ENCODE assay signal across 8 cellular contexts in the genomic region with DNA sequence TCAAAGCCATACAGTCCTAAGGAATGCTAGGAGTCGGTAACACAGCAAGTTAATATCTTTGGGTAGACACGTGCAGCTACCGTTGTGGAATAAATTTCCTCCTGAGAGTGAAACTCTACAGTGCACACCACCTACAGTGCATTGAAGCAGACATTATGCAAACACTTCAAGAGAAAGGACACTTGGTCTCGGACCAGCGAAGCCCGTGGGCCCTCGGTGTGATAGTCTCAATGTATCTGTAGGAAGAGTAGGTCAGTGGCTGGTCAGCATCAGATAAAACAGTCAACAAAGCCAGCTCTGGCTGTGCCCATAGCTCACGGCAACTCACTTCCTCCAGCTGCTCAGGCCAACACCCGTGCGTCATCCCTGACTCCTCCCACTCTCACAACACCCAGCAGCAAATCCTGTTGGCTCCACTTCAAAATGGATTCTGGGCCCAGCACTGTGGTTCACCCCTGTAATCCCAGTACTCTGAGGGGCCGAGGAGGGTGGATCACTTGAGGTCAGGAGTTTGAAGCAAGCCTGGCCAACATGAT. TPM values are rescaled to one million over a fixed set of nuclear protein-coding genes. Genes with fewer than 3 reads are reported as not detected.
DNase-seq lines count a peak whose midpoint lies in the region; ATAC-seq and TF ChIP-seq lines count a peak whose summit lies in the region.
"Not testable (repeated sequence)": the region's sequence is repeated elsewhere in the genome, so short reads cannot be mapped to it uniquely, and the experiment has no call there.

No MANE protein-coding gene starts in this region.

- DNase-seq in CD8-positive, alpha-beta T cell; mucosa of descending colon: not testable (repeated sequence)
- peak; percentile 31 for DNase-seq in brain microvascular endothelial cell
- DNase-seq in testis: peak; percentile 56

- H3K27me3 Mint-ChIP-seq in CD8-positive, alpha-beta T cell (ENCODE audit: low read depth): not testable (repeated sequence)

- not testable (repeated sequence) for H3K9ac ChIP-seq in KMS-11

- intact Hi-C loops in CD8-positive, alpha-beta T cell (cut with DNase I, micrococcal nuclease); mucosa of descending colon (cut with DNase I, micrococcal nuclease); testis (cut with DNase I; ENCODE audit: low total_unique reads): not testable (repeated sequence)

- H3K27ac Mint-ChIP-seq in CD8-positive, alpha-beta T cell: not testable (repeated sequence)

- not testable (repeated sequence) for H3K27ac ChIP-seq in CD8-positive, alpha-beta T cell (ENCODE audit: low read depth, low read length); KMS-11
- peak overlapping the region; percentile 55 for H3K27ac ChIP-seq in VCaP
- H3K27ac ChIP-seq in brain microvascular endothelial cell: peak overlapping the region; percentile 51
- peak overlapping the region in 3 of 4 donors; percentile 3 to 55 (median 27) for H3K27ac ChIP-seq in gastroesophageal sphincter
- peak overlapping the region; percentile 19 to 37 for H3K27ac ChIP-seq in testis

- not testable (repeated sequence) for TF ChIP-seq EP300 in gastroesophageal sphincter (IDR thresholded peaks at IDR 0.05)

- POLR2A ChIA-PET in CD8-positive, alpha-beta T cell (lab: Charles Lee): not testable (repeated sequence)

- not testable (repeated sequence) for TF ChIP-seq POLR2A in gastroesophageal sphincter (IDR thresholded peaks at IDR 0.05); testis (IDR thresholded peaks at IDR 0.05)

- not testable (repeated sequence) for H3K79me2 ChIP-seq in KMS-11 (ENCODE audit: insufficient read depth, low read depth)

- ATAC-seq in CD8-positive, alpha-beta T cell: peak; percentile 51
- ATAC-seq in GM21423 (IDR thresholded peaks at IDR 0.05; ENCODE audit: unreplicated experiment): peak; percentile 49
- ATAC-seq in gastroesophageal sphincter: peak; percentile 83
- peak; percentile 92 for ATAC-seq in mucosa of descending colon

- not testable (repeated sequence) for H3K4me3 Mint-ChIP-seq in CD8-positive, alpha-beta T cell

- not testable (repeated sequence) for H4K20me1 ChIP-seq in KMS-11 (ENCODE audit: insufficient read depth)

- H3K4me2 ChIP-seq in KMS-11: peak overlapping the region; percentile 33

- WGBS in gastroesophageal sphincter (ENCODE audit: low coverage in 1 of 2), 2 donors: 43% methylated on average over 3 of the region's 11 CpGs; no CpG with 5 or more reads in 1 of the 2 donors
- WGBS in testis, 2 donors: 48 to 61% methylated on average over 6 to 11 of the region's 11 CpGs

- H3K27me3 ChIP-seq in CD8-positive, alpha-beta T cell (ENCODE audit: insufficient read depth, low read length); brain microvascular endothelial cell (replicated peaks); gastroesophageal sphincter; testis: not testable (repeated sequence)
- peaks cover 68% of the 10 kb centered on the region for H3K27me3 ChIP-seq in KMS-11 (ENCODE audit: insufficient read depth, low read depth)

- not testable (repeated sequence) for H3K9me3 Mint-ChIP-seq in CD8-positive, alpha-beta T cell

- CTCF ChIA-PET in CD8-positive, alpha-beta T cell (lab: Charles Lee): not testable (repeated sequence)

- not testable (repeated sequence) for H3K4me1 Mint-ChIP-seq in CD8-positive, alpha-beta T cell (ENCODE audit: low read depth)

- H3K36me3 ChIP-seq in CD8-positive, alpha-beta T cell (ENCODE audit: insufficient read depth, low read length); KMS-11 (ENCODE audit: insufficient read depth); brain microvascular endothelial cell (replicated peaks); gastroesophageal sphincter; mucosa of descending colon (ENCODE audit: low read depth); testis (ENCODE audit: low read depth, missing control alignments): not testable (repeated sequence)

- in situ Hi-C loops in brain microvascular endothelial cell (cut with HindIII; ENCODE audit: low pct_ligation_motif_present, low sequenced_read_pairs): not testable (repeated sequence)

- not testable (repeated sequence) for TF ChIP-seq CTCF in CD8-positive, alpha-beta T cell (IDR thresholded peaks at IDR 0.05); KMS-11 (conservative IDR thresholded peaks at IDR 0.05; ENCODE audit: low read depth, low read length); VCaP (conservative IDR thresholded peaks at IDR 0.05); brain microvascular endothelial cell (IDR thresholded peaks at IDR 0.05; ENCODE audit: low read depth, low read length, missing control alignments); gastroesophageal sphincter (IDR thresholded peaks at IDR 0.05); mucosa of descending colon (IDR thresholded peaks at IDR 0.05); testis (IDR thresholded peaks at IDR 0.05)

- not testable (repeated sequence) for H2AFZ ChIP-seq in KMS-11 (ENCODE audit: low read depth)

- H3K9me3 ChIP-seq in CD8-positive, alpha-beta T cell (ENCODE audit: low read length); gastroesophageal sphincter; mucosa of descending colon; testis: not testable (repeated sequence)

- not testable (repeated sequence) for H3K4me3 ChIP-seq in CD8-positive, alpha-beta T cell (ENCODE audit: low read depth, low read length); KMS-11 (IDR thresholded peaks at IDR 0.05; ENCODE audit: insufficient read depth, low read depth, low read length); brain microvascular endothelial cell (ENCODE audit: low read depth, low read length); gastroesophageal sphincter; mucosa of descending colon; testis

- not testable (repeated sequence) for H3K36me3 Mint-ChIP-seq in CD8-positive, alpha-beta T cell

- H3K4me1 ChIP-seq in CD8-positive, alpha-beta T cell (ENCODE audit: insufficient read depth, low read length); gastroesophageal sphincter; mucosa of descending colon (ENCODE audit: low read depth); testis: not testable (repeated sequence)
- peaks cover 28% of the 10 kb centered on the region for H3K4me1 ChIP-seq in KMS-11 (ENCODE audit: low read depth, poor library complexity, severe bottlenecking)

RNA-seq across cellular contexts. Expression of gene SERHL2, which starts 14.5 kb away (rescaled TPM):
- total RNA-seq in CD8-positive, alpha-beta T cell: under 1 TPM in 1 of 2 experiments, not detected in 1; 0.42 TPM
- total RNA-seq in gastroesophageal sphincter (1 to 10 TPM in 3 of 4 donors, under 1 TPM in 1; 0.94 to 7.7 (median 4.6) TPM), mucosa of descending colon (1 to 10 TPM in 1 of 3 donors, under 1 TPM in 2; 0.52 to 2.5 (median 0.89) TPM), testis (1 to 10 TPM; 6.9 to 8.8 TPM)
- 11.3 TPM for polyA plus RNA-seq in testis (ENCODE audit: insufficient read depth, low read depth, low replicate concordance)

RNA-seq across cellular contexts. Expression of gene RRP7A, which starts 19.7 kb away (rescaled TPM):
- 10 to 100 TPM; 61.0 to 66.6 TPM for total RNA-seq in CD8-positive, alpha-beta T cell
- total RNA-seq in gastroesophageal sphincter (10 to 100 TPM; 21.3 to 36.9 (median 29.1) TPM), mucosa of descending colon (10 to 100 TPM; 32.2 to 37.0 (median 32.4) TPM), testis (10 to 100 TPM; 30.8 to 43.3 TPM)
- polyA plus RNA-seq in testis (ENCODE audit: insufficient read depth, low read depth, low replicate concordance): 62.8 TPM
